Comparison of ENCODE assay signal across 12 cellular contexts in genomic region chr2:237910576-237911362, GRCh38.
"Had no signal": no experiment of that assay in that cellular context is flagged by ENCODE, and none has a peak within 500 bp of the region (broad histone marks: within the 10 kb centered on the region; RNA-seq: fewer than 3 reads in every experiment).

No MANE protein-coding gene starts in this region.

- DNase-seq: activated CD4-positive, CD25-positive, alpha-beta regulatory T cell treated with anti-CD3 and anti-CD28 coated beads, Interleukin-2, amount 50 U/mL, for 72 hours; activated CD8-positive, alpha-beta memory T cell treated with anti-CD3 and anti-CD28 coated beads for 24 hours; activated naive CD4-positive, alpha-beta T cell treated with anti-CD3 and anti-CD28 coated beads, Interleukin-2, amount 10 ng/mL, durations not matched to agents 7 days and 5 days; adrenal gland; caudate nucleus; colonic mucosa; left lung; mammary epithelial cell; stimulated activated CD4-positive, alpha-beta T cell treated with anti-CD3 and anti-CD28 coated beads, Interleukin-2, amount 100 ng/mL, for 48 hours; stimulated activated naive CD4-positive, alpha-beta T cell; trophoblast cell had no signal

- H3K27ac ChIP-seq: adrenal gland, colonic mucosa, left lung, parathyroid adenoma had no signal

- H3K27me3 ChIP-seq: adrenal gland, colonic mucosa, left lung had no signal

- ATAC-seq: left lung had no signal

- H3K4me3 Mint-ChIP-seq: activated naive CD4-positive, alpha-beta T cell treated with anti-CD3 and anti-CD28 coated beads, Interleukin-2, amount 10 ng/mL, durations not matched to agents 7 days and 5 days had no signal

- H3K79me2 ChIP-seq: parathyroid adenoma had no signal

- H3K4me1 ChIP-seq: adrenal gland, colonic mucosa, left lung, parathyroid adenoma had no signal

- H3K36me3 ChIP-seq: adrenal gland, colonic mucosa, left lung had no signal

- H3K27ac Mint-ChIP-seq: activated naive CD4-positive, alpha-beta T cell treated with anti-CD3 and anti-CD28 coated beads, Interleukin-2, amount 10 ng/mL, durations not matched to agents 7 days and 5 days had no signal

- H3K9ac ChIP-seq: parathyroid adenoma had no signal

- H3K4me3 ChIP-seq: adrenal gland, colonic mucosa, left lung had no signal

- H3K9me3 ChIP-seq: adrenal gland, colonic mucosa had no signal

- H2AFZ ChIP-seq: parathyroid adenoma had no signal
